ENCODE assay signal across 17 cellular contexts in genomic region chr1:150557813-150558212, GRCh38. TPM values are rescaled to one million over a fixed set of nuclear protein-coding genes. Genes with fewer than 3 reads are reported as not detected.
DNase-seq lines count a peak whose midpoint lies in the region; ATAC-seq lines count a peak whose summit lies in the region.
"Had no signal": no experiment of that assay in that cellular context is flagged by ENCODE, and none has a peak within 500 bp of the region (broad histone marks: within the 10 kb centered on the region; RNA-seq: fewer than 3 reads in every experiment).

No MANE protein-coding gene starts in this region.

- H2AFZ ChIP-seq in ACC112 (ENCODE audit: low read length, unreplicated experiment) (no peak overlapping the region), neuronal stem cell (ENCODE audit: low read length) (no peak overlapping the region)

- no peak for ATAC-seq in GM18498 (IDR thresholded peaks at IDR 0.05; ENCODE audit: unreplicated experiment)
- ATAC-seq: activated naive CD8-positive, alpha-beta T cell treated with anti-CD3 and anti-CD28 coated beads, Interleukin-2, amount 50 U/mL, for 24 hours had no signal

- DNase-seq in astrocyte of the hippocampus (ENCODE audit: low read depth, low spot score), result peak; percentile 7
- no peak for DNase-seq in neuronal stem cell (ENCODE audit: low spot score)
- DNase-seq in activated effector memory CD4-positive, alpha-beta T cell treated with anti-CD3 and anti-CD28 coated beads, Interleukin-2, amount 50 U/mL, for 16 hours, result no peak
- DNase-seq in kidney tubule cell (ENCODE audit: low spot score), result no peak
- DNase-seq: activated CD4-positive, alpha-beta T cell treated with anti-CD3 and anti-CD28 coated beads, Interleukin-2, amount 10 ng/mL, durations not matched to agents 7 days and 5 days; activated naive CD8-positive, alpha-beta T cell treated with anti-CD3 and anti-CD28 coated beads, Interleukin-2, amount 50 U/mL, for 24 hours; DMS 273 treated with DMSO at 0.1 percent for 48 hours; NCI-H1092; NCI-H2029; OCI-M1; SHP77 treated with DMSO at 0.1 percent for 48 hours; stimulated activated CD8-positive, alpha-beta memory T cell treated with anti-CD3 and anti-CD28 coated beads, Interleukin-4, amount 100 ng/mL, for 48 hours had no signal

- no peak overlapping the region for H4K8ac ChIP-seq in neuronal stem cell (ENCODE audit: low read depth, low read length)

- no peak overlapping the region for H2BK120ac ChIP-seq in neuronal stem cell (ENCODE audit: low read depth, low read length)

- H3K79me1 ChIP-seq in neuronal stem cell (ENCODE audit: low read depth, low read length), result peaks cover 5% of the 10 kb centered on the region

- H3K4ac ChIP-seq in neuronal stem cell (ENCODE audit: low read length), result no peak overlapping the region

- peak overlapping the region; percentile 6 for H2BK5ac ChIP-seq in neuronal stem cell (ENCODE audit: low read length)

- peaks cover 3% of the 10 kb centered on the region; the same call in 1 of the 2 replicates for H3K36me3 ChIP-seq in ACC112 (ENCODE audit: insufficient read depth, low read length)
- peaks cover 3 to 4% of the 10 kb centered on the region in 2 donors for H3K36me3 ChIP-seq in neuronal stem cell (replicated peaks in 1 of 2; ENCODE audit: control insufficient read depth in 2 of 2, insufficient read depth in 2 of 2, low read length in 2 of 2)

- H3K4me3 ChIP-seq in ACC112 (ENCODE audit: low read depth, low read length) (peak overlapping the region; percentile 60), neuronal stem cell (ENCODE audit: low read length in 2 of 2) (no peak overlapping the region)

- peak overlapping the region; percentile 2 for H2BK15ac ChIP-seq in neuronal stem cell (ENCODE audit: low read length)

- WGBS in neuronal stem cell (ENCODE audit: extremely low coverage in 2 of 2, insufficient read length in 2 of 2, insufficient replicate concordance in 1 of 2), 2 donors, result no CpG with 5 or more reads among the region's 15 CpGs

- no peak overlapping the region for H2BK12ac ChIP-seq in neuronal stem cell (ENCODE audit: low read length)

- no peak overlapping the region for H3K27ac ChIP-seq in ACC112 (ENCODE audit: low read depth, low read length)
- no peak overlapping the region for H3K27ac ChIP-seq in neuronal stem cell (replicated peaks; ENCODE audit: low read length)

- peaks cover 0 to 2% of the 10 kb centered on the region in 2 donors for H3K9me3 ChIP-seq in neuronal stem cell (replicated peaks in 1 of 2; ENCODE audit: control insufficient read depth in 2 of 2, insufficient read depth in 1 of 2, low read depth in 1 of 2, low read length in 2 of 2)
- H3K9me3 ChIP-seq: suprapubic skin, vagina had no signal

- H3K79me2 ChIP-seq in ACC112 (ENCODE audit: control insufficient read depth, insufficient read depth, low read length, unreplicated experiment), result peaks cover 18% of the 10 kb centered on the region

- H3K23ac ChIP-seq in neuronal stem cell (ENCODE audit: low read depth, low read length, poor library complexity), result peak overlapping the region; percentile 81

- H2AK5ac ChIP-seq in neuronal stem cell (ENCODE audit: low read depth, low read length), result no peak overlapping the region

- no peak overlapping the region for H3K4me2 ChIP-seq in neuronal stem cell (ENCODE audit: insufficient read depth, low read length, poor library complexity, severe bottlenecking)

- no peak overlapping the region for H3K14ac ChIP-seq in neuronal stem cell (ENCODE audit: low read length)

- peak overlapping the region; percentile 15 for H4K91ac ChIP-seq in neuronal stem cell (ENCODE audit: low read depth, low read length, poor library complexity)

- peaks cover 37% of the 10 kb centered on the region for H3K4me1 ChIP-seq in ACC112 (ENCODE audit: control insufficient read depth, insufficient read depth, low read length, unreplicated experiment)
- H3K4me1 ChIP-seq in neuronal stem cell (ENCODE audit: control insufficient read depth in 2 of 2, insufficient read depth in 1 of 2, low read depth in 1 of 2, low read length in 2 of 2), result peaks cover 12 to 17% of the 10 kb centered on the region in 2 donors

- peak overlapping the region; percentile 20 for H3K18ac ChIP-seq in neuronal stem cell (ENCODE audit: low read length)

- H3K9ac ChIP-seq in neuronal stem cell (ENCODE audit: low read depth, low read length, poor library complexity), result no peak overlapping the region

- H3K27me3 ChIP-seq in ACC112 (ENCODE audit: insufficient read depth, low read length), result no peaks in the 10 kb centered on the region
- H3K27me3 ChIP-seq in neuronal stem cell (ENCODE audit: control insufficient read depth in 3 of 3, insufficient read depth in 3 of 3, low read depth in 1 of 3, low read length in 3 of 3), result no peaks in the 10 kb centered on the region
- H3K27me3 ChIP-seq: suprapubic skin, vagina had no signal

RNA-seq across cellular contexts. Expression of gene ADAMTSL4, which starts 8.6 kb away (rescaled TPM):
- 0.14 TPM for polyA plus RNA-seq in neuronal stem cell (2013, experiment 1 of 2)
- polyA plus RNA-seq in neuronal stem cell (2013, experiment 2 of 2), result 0.17 TPM

RNA-seq across cellular contexts. Expression of gene MCL1, which starts 21.6 kb away (rescaled TPM):
- 117 TPM for polyA plus RNA-seq in neuronal stem cell (2013, experiment 1 of 2)
- 117 TPM for polyA plus RNA-seq in neuronal stem cell (2013, experiment 2 of 2)

RNA-seq across cellular contexts. Expression of gene FALEC, which starts 42.3 kb away (rescaled TPM):
- 0.67 TPM for polyA plus RNA-seq in neuronal stem cell (2013, experiment 1 of 2)
- polyA plus RNA-seq in neuronal stem cell (2013, experiment 2 of 2), result 1.1 TPM
- polyA plus RNA-seq: CD14-positive monocyte had no signal

RNA-seq across cellular contexts. Expression of gene ECM1, which starts 49.9 kb away (rescaled TPM):
- 0.91 TPM for polyA plus RNA-seq in neuronal stem cell (2013, experiment 1 of 2)
- 0.91 TPM for polyA plus RNA-seq in neuronal stem cell (2013, experiment 2 of 2)
- polyA plus RNA-seq: CD14-positive monocyte had no signal
